Comparison of ENCODE assay signal across 22 cellular contexts in genomic region chr1:207284209-207284892, GRCh38. TPM values are rescaled to one million over a fixed set of nuclear protein-coding genes. Genes with fewer than 3 reads are reported as not detected.
DNase-seq lines count a peak whose midpoint lies in the region; ATAC-seq and TF ChIP-seq lines count a peak whose summit lies in the region.
"Had no signal": no experiment of that assay in that cellular context is flagged by ENCODE, and none has a peak within 500 bp of the region (broad histone marks: within the 10 kb centered on the region; RNA-seq: fewer than 3 reads in every experiment).

No MANE protein-coding gene starts in this region.

- H3K9me3 ChIP-seq in left ventricle myocardium inferior (replicated peaks): no peaks in the 10 kb centered on the region
- H3K9me3 ChIP-seq in subcutaneous abdominal adipose tissue (ENCODE audit: control insufficient read depth in 5 of 5, low read length in 5 of 5): no peaks in the 10 kb centered on the region
- no peaks in the 10 kb centered on the region for H3K9me3 ChIP-seq in WERI-Rb-1 (ENCODE audit: severe bottlenecking)
- H3K9me3 ChIP-seq: esophagus muscularis mucosa had no signal

- H3K27me3 ChIP-seq in left ventricle myocardium inferior (ENCODE audit: low read depth) (no peaks in the 10 kb centered on the region), subcutaneous abdominal adipose tissue (ENCODE audit: control insufficient read depth in 5 of 5, insufficient read depth in 4 of 5, low read length in 5 of 5) (no peaks in the 10 kb centered on the region), WERI-Rb-1 (ENCODE audit: insufficient read depth, low read depth, severe bottlenecking) (peaks cover 100% of the 10 kb centered on the region)
- H3K27me3 ChIP-seq: brain microvascular endothelial cell, esophagus muscularis mucosa had no signal

- peak overlapping the region; percentile 0 for H3K27ac ChIP-seq in left ventricle myocardium inferior (replicated peaks)
- H3K27ac ChIP-seq in subcutaneous abdominal adipose tissue (ENCODE audit: low read depth, low read length): peak overlapping the region; percentile 13
- no peak overlapping the region for H3K27ac ChIP-seq in WERI-Rb-1
- H3K27ac ChIP-seq: brain microvascular endothelial cell, esophagus muscularis mucosa had no signal

- intact Hi-C loops in left ventricle myocardium inferior (cut with micrococcal nuclease): no loop called here
- intact Hi-C loops in Right ventricle myocardium inferior (cut with DNase I): no loop called here

- no peak for ATAC-seq in Right ventricle myocardium inferior
- ATAC-seq: activated T-cell treated with anti-CD3 and anti-CD28 coated beads, Interleukin-2, amount 50 U/mL, for 72 hours; T-cell had no signal

- H3K4me3 ChIP-seq in left ventricle myocardium inferior (no peak overlapping the region), choroid plexus epithelial cell (ENCODE audit: low read depth, low read length) (no peak overlapping the region), subcutaneous abdominal adipose tissue (ENCODE audit: low read depth in 1 of 5, low read length in 5 of 5) (peak overlapping the region in 1 of 5 donors; percentile 19), WERI-Rb-1 (ENCODE audit: low read depth, low read length) (no peak overlapping the region)
- H3K4me3 ChIP-seq: esophagus muscularis mucosa had no signal

- TF ChIP-seq CTCF in left ventricle myocardium inferior (IDR thresholded peaks at IDR 0.05; ENCODE audit: borderline replicate concordance) (no peak), choroid plexus epithelial cell (conservative IDR thresholded peaks at IDR 0.05; ENCODE audit: low read depth, low read length) (no peak), WERI-Rb-1 (IDR thresholded peaks at IDR 0.05; ENCODE audit: low read depth, low read length) (no peak)

- H3K36me3 ChIP-seq in left ventricle myocardium inferior: no peaks in the 10 kb centered on the region
- H3K36me3 ChIP-seq in subcutaneous abdominal adipose tissue (ENCODE audit: control insufficient read depth in 5 of 5, insufficient read depth in 5 of 5, low read length in 5 of 5): no peaks in the 10 kb centered on the region
- H3K36me3 ChIP-seq in WERI-Rb-1: no peaks in the 10 kb centered on the region
- H3K36me3 ChIP-seq: brain microvascular endothelial cell, esophagus muscularis mucosa had no signal

- no peak for DNase-seq in left ventricle myocardium inferior
- DNase-seq in Right ventricle myocardium inferior (ENCODE audit: missing footprints): no peak
- DNase-seq in choroid plexus epithelial cell (ENCODE audit: low read depth): peak; percentile 30
- peak; percentile 65 to 66 for DNase-seq in lung microvascular endothelial cell (ENCODE audit: low read depth in 2 of 2)
- no peak for DNase-seq in WERI-Rb-1
- DNase-seq in NCI-H2171 (lab: John Stamatoyannopoulos, UW): no peak
- no peak for DNase-seq in activated naive CD4-positive, alpha-beta T cell treated with Interleukin-2 at 50 U/mL for 16 hours
- DNase-seq: ACHN; activated naive CD8-positive, alpha-beta T cell treated with anti-CD3 and anti-CD28 coated beads for 36 hours; activated T-cell treated with anti-CD3 and anti-CD28 coated beads, Interleukin-2, amount 50 U/mL, for 72 hours; brain microvascular endothelial cell; CD4-positive, alpha-beta memory T cell; DMS79; glutamatergic neuron; GOT3; immature natural killer cell; NCI-H1436 treated with DMSO at 0.1 percent for 48 hours; NCI-H226; stimulated activated naive CD4-positive, alpha-beta T cell treated with Interleukin-2 at 50 U/mL for 16 hours; T-cell had no signal

- H3K4me1 ChIP-seq in left ventricle myocardium inferior: peaks cover 29% of the 10 kb centered on the region
- H3K4me1 ChIP-seq in subcutaneous abdominal adipose tissue (ENCODE audit: control insufficient read depth in 5 of 5, insufficient read depth in 5 of 5, low read length in 5 of 5): peaks cover 0 to 46% (median 8%) of the 10 kb centered on the region in 5 donors

- no peak overlapping the region for H3K9ac ChIP-seq in subcutaneous abdominal adipose tissue (ENCODE audit: low read length in 5 of 5)

RNA-seq across cellular contexts. Expression of gene CD55, which starts 37.1 kb away (rescaled TPM):
- total RNA-seq in left ventricle myocardium inferior (60.4 TPM), Right ventricle myocardium inferior (68.9 TPM), lung microvascular endothelial cell (62.5 and 105 TPM in 2 replicates)

Comparison
In these comparisons a context has a peak if more than half of its experiments do, and no peak if none do; other contexts are left out.
1. DNase-seq: peak in choroid plexus epithelial cell (single experiment) and lung microvascular endothelial cell (2 of 2); none in left ventricle myocardium inferior (single experiment), Right ventricle myocardium inferior (single experiment), WERI-Rb-1 (single experiment), NCI-H2171 (single experiment) and activated naive CD4-positive, alpha-beta T cell treated with Interleukin-2 at 50 U/mL for 16 hours (single experiment).